8 cellular contexts compared by ENCODE assay signal in genomic region chr16:68704232-68704867, GRCh38. TPM values are rescaled to one million over a fixed set of nuclear protein-coding genes. Genes with fewer than 3 reads are reported as not detected.
DNase-seq lines count a peak whose midpoint lies in the region; ATAC-seq and TF ChIP-seq lines count a peak whose summit lies in the region.

No MANE protein-coding gene starts in this region.

- intact Hi-C loops in uterus (cut with DNase I; ENCODE audit: low total_unique reads), result no loop called here

- TF ChIP-seq EP300 in gastroesophageal sphincter (IDR thresholded peaks at IDR 0.05), result no peak

- H3K4me2 ChIP-seq in MM.1S (ENCODE audit: low read depth, low read length) (peak overlapping the region; percentile 27; the same call in 1 of the 2 replicates), parathyroid adenoma (ENCODE audit: low read length) (no peak overlapping the region)

- H3K79me2 ChIP-seq in MM.1S (ENCODE audit: low read length), result no peaks in the 10 kb centered on the region
- H3K79me2 ChIP-seq in parathyroid adenoma, result peaks cover 2% of the 10 kb centered on the region

- WGBS in gastroesophageal sphincter (ENCODE audit: low coverage in 1 of 2), 2 donors, result 41% methylated on average over 11 of the region's 15 CpGs; no CpG with 5 or more reads in 1 of the 2 donors

- peak; percentile 24; the same call in 2 of the 3 replicates for ATAC-seq in RWPE2 (ENCODE audit: low read depth)
- peak; percentile 53 for ATAC-seq in gastroesophageal sphincter
- no peak for ATAC-seq in GM18873 (IDR thresholded peaks at IDR 0.05; ENCODE audit: low FRiP score, unreplicated experiment)

- H3K9ac ChIP-seq in MM.1S (ENCODE audit: low read length) (no peak overlapping the region), parathyroid adenoma (no peak overlapping the region)

- H3K27ac ChIP-seq in MM.1S (ENCODE audit: low read length) (no peak overlapping the region), RWPE2 (ENCODE audit: poor library complexity, severe bottlenecking) (no peak overlapping the region), gastroesophageal sphincter (no peak overlapping the region), parathyroid adenoma (peak overlapping the region; percentile 20), uterus (no peak overlapping the region)

- no peaks in the 10 kb centered on the region for H4K20me1 ChIP-seq in MM.1S (ENCODE audit: insufficient read depth, low read length)

- H3K27me3 ChIP-seq in MM.1S (replicated peaks; ENCODE audit: insufficient read depth, low read length) (no peaks in the 10 kb centered on the region), RWPE2 (ENCODE audit: insufficient read depth, poor library complexity, severe bottlenecking) (no peaks in the 10 kb centered on the region), gastroesophageal sphincter (peaks cover 6% of the 10 kb centered on the region), parathyroid adenoma (ENCODE audit: control insufficient read depth, insufficient read depth, low read length) (no peaks in the 10 kb centered on the region), uterus (no peaks in the 10 kb centered on the region)

- H3K4me3 ChIP-seq in MM.1S (ENCODE audit: low read length), result no peak overlapping the region
- no peak overlapping the region for H3K4me3 ChIP-seq in RWPE2 (ENCODE audit: severe bottlenecking)
- H3K4me3 ChIP-seq in gastroesophageal sphincter, result no peak overlapping the region
- no peak overlapping the region for H3K4me3 ChIP-seq in parathyroid adenoma (ENCODE audit: low read depth, low read length)
- H3K4me3 ChIP-seq in uterus, result no peak overlapping the region

- no peaks in the 10 kb centered on the region for H3F3A ChIP-seq in MM.1S (ENCODE audit: insufficient read depth, low read length)

- H3K4me1 ChIP-seq in MM.1S (ENCODE audit: low read length), result no peaks in the 10 kb centered on the region
- H3K4me1 ChIP-seq in RWPE2 (ENCODE audit: insufficient read depth, poor library complexity, severe bottlenecking), result peaks cover 18% of the 10 kb centered on the region
- H3K4me1 ChIP-seq in gastroesophageal sphincter, result no peaks in the 10 kb centered on the region
- H3K4me1 ChIP-seq in parathyroid adenoma, result peaks cover 23% of the 10 kb centered on the region
- no peaks in the 10 kb centered on the region for H3K4me1 ChIP-seq in uterus

- DNase-seq in EL (peak; percentile 72), MM.1S (peak; percentile 30), RWPE2 (ENCODE audit: low spot score) (peak; percentile 84), uterus (peak; percentile 26 to 29)
- peak; percentile 17 for DNase-seq in activated T-helper 9 cell treated with anti-CD3 and anti-CD28 coated beads, Interleukin-2, amount 50 U/mL, for 16 hours (ENCODE audit: low read depth)

- H3K36me3 ChIP-seq in MM.1S (replicated peaks; ENCODE audit: insufficient read depth, low read length), result no peaks in the 10 kb centered on the region
- H3K36me3 ChIP-seq in RWPE2 (ENCODE audit: low read depth), result peaks cover 9% of the 10 kb centered on the region; the same call in 1 of the 2 replicates
- H3K36me3 ChIP-seq in gastroesophageal sphincter, result no peaks in the 10 kb centered on the region
- H3K36me3 ChIP-seq in parathyroid adenoma (ENCODE audit: control insufficient read depth, insufficient read depth, low read length), result no peaks in the 10 kb centered on the region
- H3K36me3 ChIP-seq in uterus, result no peaks in the 10 kb centered on the region

- TF ChIP-seq CTCF in MM.1S (IDR thresholded peaks at IDR 0.05; ENCODE audit: low read length), result peak; percentile 80
- TF ChIP-seq CTCF in RWPE2 (IDR thresholded peaks at IDR 0.05; ENCODE audit: poor library complexity, severe bottlenecking), result peak; percentile 94
- TF ChIP-seq CTCF in gastroesophageal sphincter (IDR thresholded peaks at IDR 0.05), result peak in 3 of 4 experiments; percentile 40 to 64 (median 54)
- peak; percentile 92 for TF ChIP-seq CTCF in parathyroid adenoma (IDR thresholded peaks at IDR 0.05)
- TF ChIP-seq CTCF in uterus (IDR thresholded peaks at IDR 0.05), result peak; percentile 37 to 63 (median 42)

- H2AFZ ChIP-seq in MM.1S (ENCODE audit: low read length) (no peak overlapping the region), parathyroid adenoma (peak overlapping the region; percentile 48)

- TF ChIP-seq POLR2A in gastroesophageal sphincter (IDR thresholded peaks at IDR 0.05), result no peak
- no peak for TF ChIP-seq POLR2A in uterus (IDR thresholded peaks at IDR 0.05)

- no peaks in the 10 kb centered on the region for H3K9me2 ChIP-seq in MM.1S (replicated peaks; ENCODE audit: insufficient read depth, low read length)

- H3K9me3 ChIP-seq in MM.1S (replicated peaks; ENCODE audit: insufficient read depth, low read length), result no peaks in the 10 kb centered on the region
- no peaks in the 10 kb centered on the region for H3K9me3 ChIP-seq in RWPE2 (ENCODE audit: severe bottlenecking)
- no peaks in the 10 kb centered on the region for H3K9me3 ChIP-seq in gastroesophageal sphincter
- H3K9me3 ChIP-seq in parathyroid adenoma (ENCODE audit: control insufficient read depth, low read length), result no peaks in the 10 kb centered on the region
- H3K9me3 ChIP-seq in uterus, result no peaks in the 10 kb centered on the region

RNA-seq across cellular contexts. Expression of gene CDH1, which starts 32.7 kb away (rescaled TPM):
- total RNA-seq in gastroesophageal sphincter (10 to 100 TPM in 1 of 4 donors, 1 to 10 TPM in 1, under 1 TPM in 2; 0.13 to 12.0 (median 1.2) TPM), uterus (10 to 100 TPM in 1 of 4 donors, 1 to 10 TPM in 2, under 1 TPM in 1; 0.26 to 30.0 (median 2.6) TPM)

RNA-seq across cellular contexts. Expression of gene CDH3, which starts 59.2 kb away (rescaled TPM):
- total RNA-seq in gastroesophageal sphincter, result 10 to 100 TPM in 1 of 4 donors, 1 to 10 TPM in 2, under 1 TPM in 1; 0.12 to 10.3 (median 4.6) TPM
- 10 to 100 TPM in 2 of 4 donors, 1 to 10 TPM in 2; 5.1 to 55.3 (median 18.9) TPM for total RNA-seq in uterus

Comparison
In these comparisons a context has a peak if more than half of its experiments do, and no peak if none do; other contexts are left out.
1. DNase-seq: peak in every context shown above with its lines; median percentile 84 in RWPE2; 72 in EL; 30 in MM.1S; 28 in uterus; 17 in activated T-helper 9 cell treated with anti-CD3 and anti-CD28 coated beads, Interleukin-2, amount 50 U/mL, for 16 hours.
2. CTCF ChIP-seq: peak in every context shown above with its lines; median percentile 94 in RWPE2; 92 in parathyroid adenoma; 80 in MM.1S; 54 in gastroesophageal sphincter; 42 in uterus.